In genomic region chr3:23085256-23085655, GRCh38 we compare ENCODE assay signal across 15 cellular contexts.
DNase-seq lines count a peak whose midpoint lies in the region; TF ChIP-seq lines count a peak whose summit lies in the region.
"Had no signal": no experiment of that assay in that cellular context is flagged by ENCODE, and none has a peak within 500 bp of the region (broad histone marks: within the 10 kb centered on the region; RNA-seq: fewer than 3 reads in every experiment).

No MANE protein-coding gene starts in this region.

- no peak for TF ChIP-seq CTCF in astrocyte of the cerebellum (IDR thresholded peaks at IDR 0.05; ENCODE audit: low read depth, low read length, missing control alignments)
- TF ChIP-seq CTCF in GM13976 (IDR thresholded peaks at IDR 0.05; ENCODE audit: borderline replicate concordance, control extremely low read depth, extremely low read depth, insufficient read depth, missing control alignments): no peak
- TF ChIP-seq CTCF in tibial nerve (IDR thresholded peaks at IDR 0.05): no peak

- H3K36me3 ChIP-seq in tibial nerve: no peaks in the 10 kb centered on the region
- H3K36me3 ChIP-seq: BLaER1 had no signal

- H3K4me3 ChIP-seq in astrocyte of the cerebellum (ENCODE audit: low read depth, low read length) (no peak overlapping the region), tibial nerve (no peak overlapping the region)
- H3K4me3 ChIP-seq: BLaER1 had no signal

- TF ChIP-seq POLR2A in tibial nerve (IDR thresholded peaks at IDR 0.05): no peak

- H3K27ac ChIP-seq in tibial nerve: no peak overlapping the region
- H3K27ac ChIP-seq: BLaER1 had no signal

- no peak for TF ChIP-seq EP300 in tibial nerve (IDR thresholded peaks at IDR 0.05)

- 51 to 67% methylated on average over 1 of the region's 1 CpG for WGBS in tibial nerve, 2 donors

- DNase-seq in EL (peak; percentile 34), astrocyte of the cerebellum (ENCODE audit: low read depth) (peak; percentile 35), fibroblast of peridontal ligament (ENCODE audit: extremely low read depth) (peak; percentile 60), smooth muscle cell of the brain vasculature (ENCODE audit: low read depth, low spot score) (peak; percentile 21), putamen (ENCODE audit: low spot score) (no peak), GM13976 (ENCODE audit: low spot score) (no peak), tibial nerve (ENCODE audit: low spot score in 2 of 2) (no peak)
- DNase-seq: CD8-positive, alpha-beta memory T cell; KG1; NCI-H1048; NCI-H1436 treated with DMSO at 0.1 percent for 48 hours; NCI-H2029 treated with DMSO at 0.1 percent for 48 hours; NCI-H524; SHP77 treated with DMSO at 0.1 percent for 48 hours had no signal

- H3K4me1 ChIP-seq in tibial nerve: peaks cover 0 to 7% (median 0%) of the 10 kb centered on the region in 4 donors

- H3K27me3 ChIP-seq in tibial nerve: no peaks in the 10 kb centered on the region
- H3K27me3 ChIP-seq: BLaER1 had no signal

- no peaks in the 10 kb centered on the region for H3K9me3 ChIP-seq in tibial nerve
- H3K9me3 ChIP-seq: BLaER1 had no signal

- in situ Hi-C loops in astrocyte of the cerebellum (cut with HindIII; ENCODE audit: low sequenced_read_pairs) (no loop called here), GM13976 (cut with MboI; ENCODE audit: low sequenced_read_pairs, unreplicated experiment) (no loop called here)

Comparison
In these comparisons a context has a peak if more than half of its experiments do, and no peak if none do; other contexts are left out.
1. DNase-seq: peak in EL (single experiment), astrocyte of the cerebellum (single experiment), fibroblast of peridontal ligament (single experiment) and smooth muscle cell of the brain vasculature (single experiment); none in putamen (single experiment), GM13976 (single experiment) and tibial nerve (0 of 2).